ENCODE assay signal across 1 cellular context in genomic region chr18:49519041-49519971, GRCh38.
A peak's percentile ranks its signal among the peaks of the same experiment; 100 is the strongest.
TF ChIP-seq lines count a peak whose summit lies in the region.

No MANE protein-coding gene starts in this region.

TF ChIP-seq in HEK293, 187 proteins besides CTCF, POLR2A, EP300 and RAD21:
- TF ChIP-seq GLI2 (tag by site-specific recombination; IDR thresholded peaks at IDR 0.05; ENCODE audit: borderline replicate concordance, low read depth) (no peak), KLF1 (tag by site-specific recombination; IDR thresholded peaks at IDR 0.05) (no peak), AEBP2 (tag by site-specific recombination; IDR thresholded peaks at IDR 0.05; ENCODE audit: borderline replicate concordance) (no peak), ZNF600 (tag by site-specific recombination; IDR thresholded peaks at IDR 0.05) (no peak), SCRT1 (tag by site-specific recombination; IDR thresholded peaks at IDR 0.05; ENCODE audit: borderline replicate concordance) (no peak), ZBTB44 (tag by site-specific recombination; IDR thresholded peaks at IDR 0.05) (peak; percentile 92), ZNF596 (tag by site-specific recombination; IDR thresholded peaks at IDR 0.05) (no peak), MZF1 (tag by site-specific recombination; IDR thresholded peaks at IDR 0.05; ENCODE audit: borderline replicate concordance) (no peak), ZBTB20 (tag by site-specific recombination; IDR thresholded peaks at IDR 0.05) (peak; percentile 49; the same call in 1 of the 2 replicates), ZNF513 (tag by site-specific recombination; IDR thresholded peaks at IDR 0.05) (no peak), ZBTB49 (tag by site-specific recombination; IDR thresholded peaks at IDR 0.05; ENCODE audit: low read depth) (no peak), ZNF19 (tag by site-specific recombination; IDR thresholded peaks at IDR 0.05; ENCODE audit: low read depth) (no peak), ZBTB21 (tag by site-specific recombination; IDR thresholded peaks at IDR 0.05) (no peak), ZNF549 (tag by site-specific recombination; IDR thresholded peaks at IDR 0.05) (no peak), ZNF529 (tag by site-specific recombination; IDR thresholded peaks at IDR 0.05; ENCODE audit: insufficient replicate concordance) (no peak), GLI4 (tag by site-specific recombination; IDR thresholded peaks at IDR 0.05) (no peak)
